In the genomic region with DNA sequence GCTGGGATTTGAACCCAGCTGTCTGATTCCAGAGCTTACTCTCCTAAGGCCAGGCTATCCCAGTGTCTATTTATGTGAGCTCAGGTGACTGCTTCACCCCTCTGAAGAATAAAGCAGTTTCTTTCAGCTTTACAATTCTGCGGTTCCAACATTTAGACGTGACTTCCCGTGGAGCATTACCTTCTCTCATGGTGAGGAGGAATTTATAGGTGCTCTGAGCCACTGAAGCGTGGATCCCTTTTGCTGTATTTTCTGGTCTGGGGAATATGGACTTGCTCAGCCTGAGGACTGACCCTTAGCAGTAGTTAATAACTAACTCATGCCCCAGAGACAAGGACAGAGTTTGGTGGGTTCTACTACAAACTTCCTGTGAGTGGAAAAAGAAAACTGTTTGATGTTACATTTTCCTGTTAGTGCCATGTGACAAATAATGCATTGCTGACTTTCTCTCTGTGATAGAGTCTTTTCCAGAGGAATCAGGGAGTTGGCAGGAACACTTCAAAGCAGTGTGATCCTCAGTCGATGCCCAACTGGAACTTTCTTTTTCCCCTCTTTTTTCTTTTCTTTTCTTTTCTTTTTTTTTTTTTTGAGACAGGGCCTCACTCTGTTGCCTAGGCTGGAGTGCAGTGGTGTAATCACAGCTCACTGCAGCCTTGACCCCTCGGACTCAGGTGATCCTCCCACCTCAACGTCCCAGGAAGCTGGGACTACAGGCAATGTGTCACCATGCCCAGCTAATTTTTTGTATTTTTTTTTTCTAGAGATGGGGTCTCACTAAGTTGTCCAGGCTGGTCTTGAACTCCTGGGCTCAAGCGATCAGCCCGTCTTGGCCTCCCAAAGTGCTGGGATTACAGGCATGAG, we compare ENCODE assay signal across 19 cellular contexts. TPM values are rescaled to one million over a fixed set of nuclear protein-coding genes. Genes with fewer than 3 reads are reported as not detected.
DNase-seq lines count a peak whose midpoint lies in the region; ATAC-seq, FAIRE-seq and TF ChIP-seq lines count a peak whose summit lies in the region.
"Had no signal": no experiment of that assay in that cellular context is flagged by ENCODE, and none has a peak within 500 bp of the region (broad histone marks: within the 10 kb centered on the region; RNA-seq: fewer than 3 reads in every experiment).

No MANE protein-coding gene starts in this region.

- H3K27me3 Mint-ChIP-seq in nephron (ENCODE audit: low read depth): no peaks in the 10 kb centered on the region
- H3K27me3 Mint-ChIP-seq: activated B cell treated with CpG ODN at 0.5 μM for 24 hours; activated CD8-positive, alpha-beta memory T cell treated with anti-CD3 and anti-CD28 coated beads, Interleukin-2, amount 10 ng/mL, durations not matched to agents 7 days and 5 days had no signal

- no peaks in the 10 kb centered on the region for H3K9me3 Mint-ChIP-seq in nephron
- H3K9me3 Mint-ChIP-seq: activated B cell treated with CpG ODN at 0.5 μM for 24 hours had no signal

- H3K36me3 Mint-ChIP-seq in nephron (ENCODE audit: low read depth): no peaks in the 10 kb centered on the region

- H3K27ac Mint-ChIP-seq in nephron: peak overlapping the region; percentile 83 to 88 (median 88)
- H3K27ac Mint-ChIP-seq: activated B cell treated with CpG ODN at 0.5 μM for 24 hours; activated CD8-positive, alpha-beta memory T cell treated with anti-CD3 and anti-CD28 coated beads, Interleukin-2, amount 10 ng/mL, durations not matched to agents 7 days and 5 days had no signal

- H3K4me1 Mint-ChIP-seq in nephron: peaks cover 8% of the 10 kb centered on the region

- ATAC-seq in HG03460 (IDR thresholded peaks at IDR 0.05; ENCODE audit: unreplicated experiment) (peak; percentile 46), HG02571 (IDR thresholded peaks at IDR 0.05; ENCODE audit: unreplicated experiment) (no peak)
- ATAC-seq: activated CD8-positive, alpha-beta memory T cell treated with anti-CD3 and anti-CD28 coated beads, Interleukin-2, amount 10 ng/mL, durations not matched to agents 7 days and 5 days had no signal

- DNase-seq in GM18507 (ENCODE audit: extremely low spot score, insufficient read length, low read depth) (no peak), epithelial cell of proximal tubule (ENCODE audit: low read depth) (peak; percentile 35), hippocampal formation (lab: John Stamatoyannopoulos, UW) (no peak), HTR-8/SVneo (ENCODE audit: insufficient read length, low spot score) (no peak), NCI-H2029 treated with DMSO at 0.1 percent for 48 hours (lab: John Stamatoyannopoulos, UW) (no peak)
- DNase-seq: activated B cell treated with CpG ODN at 0.5 μM for 24 hours; activated CD8-positive, alpha-beta memory T cell treated with anti-CD3 and anti-CD28 coated beads, Interleukin-2, amount 10 ng/mL, durations not matched to agents 7 days and 5 days; activated effector memory CD4-positive, alpha-beta T cell treated with Interleukin-2 at 50 U/mL for 16 hours; gastrocnemius medialis; mesendoderm; NCI-H1436; NCI-H226; stimulated activated CD4-positive, alpha-beta T cell treated with anti-CD3 and anti-CD28 coated beads, Interleukin-4, amount 100 ng/mL, for 1 hour; testis had no signal

- H3K4me3 ChIP-seq in epithelial cell of proximal tubule (ENCODE audit: low read depth, low read length): no peak overlapping the region
- H3K4me3 ChIP-seq: gastrocnemius medialis, testis had no signal

- H3K4me3 Mint-ChIP-seq in nephron: no peak overlapping the region
- H3K4me3 Mint-ChIP-seq: activated B cell treated with CpG ODN at 0.5 μM for 24 hours; activated CD8-positive, alpha-beta memory T cell treated with anti-CD3 and anti-CD28 coated beads, Interleukin-2, amount 10 ng/mL, durations not matched to agents 7 days and 5 days had no signal

- peak; percentile 73 for FAIRE-seq in GM18507 (lab: Jason Lieb, UNC)
- no peak for FAIRE-seq in HTR-8/SVneo (lab: Jason Lieb, UNC)
- FAIRE-seq: astrocyte, colon had no signal

- TF ChIP-seq CTCF in epithelial cell of proximal tubule (conservative IDR thresholded peaks at IDR 0.05; ENCODE audit: low read depth, low read length) (no peak), nephron (IDR thresholded peaks at IDR 0.05; ENCODE audit: unreplicated experiment in 3 of 3) (no peak)

RNA-seq across cellular contexts. Expression of a gene that starts 21.9 kb away (rescaled TPM):
- total RNA-seq in epithelial cell of proximal tubule: 1.1 and 3.8 TPM in 2 replicates

RNA-seq across cellular contexts. Expression of a gene that starts 55.5 kb away (rescaled TPM):
- 8.2 and 9.9 TPM in 2 replicates for total RNA-seq in epithelial cell of proximal tubule
